In the genomic region with DNA sequence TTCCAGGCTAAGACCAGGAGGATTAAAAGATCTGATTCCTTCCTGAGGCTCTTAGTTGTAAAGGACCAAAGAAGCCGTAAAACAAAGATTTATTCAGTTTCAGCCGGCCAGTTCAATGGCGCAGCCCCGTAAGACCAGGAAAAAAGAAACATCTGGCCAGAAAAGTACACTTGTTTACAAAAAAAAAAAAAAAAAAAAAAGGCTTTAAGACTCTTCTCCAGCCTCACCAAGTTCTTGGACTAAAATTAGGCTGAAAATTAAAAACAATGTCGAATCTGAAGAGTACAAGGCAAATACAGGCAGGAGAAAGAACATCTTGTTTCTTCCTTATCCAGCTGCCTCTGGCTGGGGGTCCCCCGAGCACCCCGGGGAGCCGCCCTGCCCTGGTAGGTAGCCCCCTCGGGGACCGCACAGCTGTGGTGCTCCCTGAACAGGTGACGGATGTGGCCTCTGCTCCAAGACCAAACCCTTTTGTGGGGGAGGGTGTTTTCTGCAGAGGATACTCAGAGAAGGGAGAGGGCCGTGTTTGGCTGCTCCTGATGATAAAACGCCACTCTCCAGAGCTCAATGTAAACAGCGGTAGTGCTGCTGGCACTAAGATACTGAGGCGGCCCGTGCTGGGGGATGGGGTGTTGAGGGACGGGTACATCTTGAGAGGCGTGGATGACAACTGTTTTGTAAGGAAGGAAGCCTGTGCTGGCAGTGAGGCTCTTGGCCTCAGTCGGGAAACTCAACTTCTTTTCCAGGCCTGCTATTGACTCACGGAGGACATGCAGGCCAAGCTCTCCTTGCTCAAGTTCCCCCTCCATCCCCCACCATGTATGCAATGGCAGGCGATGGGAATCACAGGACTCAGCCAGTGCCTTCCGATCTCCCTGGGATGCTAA, we compare ENCODE assay signal across 10 cellular contexts.
DNase-seq lines count a peak whose midpoint lies in the region; ATAC-seq and TF ChIP-seq lines count a peak whose summit lies in the region.
"Had no signal": no experiment of that assay in that cellular context is flagged by ENCODE, and none has a peak within 500 bp of the region (broad histone marks: within the 10 kb centered on the region; RNA-seq: fewer than 3 reads in every experiment).

No MANE protein-coding gene starts in this region.

- in situ Hi-C loops in GM13976 (cut with MboI; ENCODE audit: low sequenced_read_pairs, unreplicated experiment), result no loop called here

- TF ChIP-seq CTCF in esophagus squamous epithelium (IDR thresholded peaks at IDR 0.05) (no peak), thyroid gland (IDR thresholded peaks at IDR 0.05) (no peak), GM13976 (IDR thresholded peaks at IDR 0.05; ENCODE audit: borderline replicate concordance, control extremely low read depth, extremely low read depth, insufficient read depth, missing control alignments) (no peak)

- H3K9me3 ChIP-seq in esophagus squamous epithelium (peaks cover 0 to 5% (median 0%) of the 10 kb centered on the region in 3 donors), mucosa of rectum (ENCODE audit: control insufficient read depth in 2 of 2, low read length in 2 of 2) (no peaks in the 10 kb centered on the region), thyroid gland (no peaks in the 10 kb centered on the region)

- H3K4me3 ChIP-seq in esophagus squamous epithelium (peak overlapping the region in 1 of 4 donors; percentile 7), mucosa of rectum (ENCODE audit: low read length in 2 of 2) (no peak overlapping the region), thyroid gland (replicated peaks in 1 of 3) (no peak overlapping the region)

- H3K36me3 ChIP-seq in esophagus squamous epithelium (no peaks in the 10 kb centered on the region), mucosa of rectum (ENCODE audit: control insufficient read depth in 2 of 2, insufficient read depth in 2 of 2, low read length in 2 of 2) (no peaks in the 10 kb centered on the region), thyroid gland (no peaks in the 10 kb centered on the region)

- H3K27ac ChIP-seq in esophagus squamous epithelium (peak overlapping the region; percentile 55 to 88 (median 80)), mucosa of rectum (ENCODE audit: low read depth in 2 of 2, low read length in 2 of 2) (peak overlapping the region; percentile 74 to 75), thyroid gland (peak overlapping the region in 2 of 3 donors; percentile 7 to 25)

- no peak for ATAC-seq in GM19452 (IDR thresholded peaks at IDR 0.05; ENCODE audit: unreplicated experiment)

- no peak for TF ChIP-seq POLR2A in esophagus squamous epithelium (IDR thresholded peaks at IDR 0.05)
- no peak for TF ChIP-seq POLR2A in thyroid gland (IDR thresholded peaks at IDR 0.05)

- DNase-seq in NCI-H187 treated with DMSO at 0.1 percent for 48 hours (lab: John Stamatoyannopoulos, UW) (peak; percentile 72), esophagus squamous epithelium (lab: John Stamatoyannopoulos, UW) (no peak), thyroid gland (peak in 1 of 2 donors; percentile 11), GM13976 (ENCODE audit: low spot score) (no peak)
- DNase-seq in stimulated activated CD4-positive, alpha-beta T cell treated with anti-CD3 and anti-CD28 coated beads, Interleukin-4, amount 100 ng/mL, for 24 hours, result no peak
- DNase-seq: KBM-7; NCI-H526; stimulated activated CD4-positive, alpha-beta T cell treated with anti-CD3 and anti-CD28 coated beads, Interleukin-2, amount 100 ng/mL, for 48 hours had no signal

- 28% methylated on average over 11 to 15 of the region's 22 CpGs for WGBS in esophagus squamous epithelium, 2 donors
- 46 to 51% methylated on average over 21 to 22 of the region's 22 CpGs for WGBS in thyroid gland, 2 donors

- no peak overlapping the region for H3K9ac ChIP-seq in mucosa of rectum (ENCODE audit: low read depth in 1 of 2, low read length in 2 of 2)

- H3K4me1 ChIP-seq in esophagus squamous epithelium (peaks cover 0 to 31% (median 21%) of the 10 kb centered on the region in 3 donors), mucosa of rectum (ENCODE audit: control insufficient read depth in 2 of 2, insufficient read depth in 2 of 2, low read length in 2 of 2) (peaks cover 0 to 11% of the 10 kb centered on the region in 2 donors), thyroid gland (no peaks in the 10 kb centered on the region)

- H3K27me3 ChIP-seq in esophagus squamous epithelium, result peaks cover 0 to 12% (median 0%) of the 10 kb centered on the region in 4 donors
- no peaks in the 10 kb centered on the region for H3K27me3 ChIP-seq in mucosa of rectum (ENCODE audit: control insufficient read depth in 2 of 2, insufficient read depth in 2 of 2, low read length in 2 of 2)
- H3K27me3 ChIP-seq in thyroid gland, result no peaks in the 10 kb centered on the region

- intact Hi-C loops in esophagus squamous epithelium (cut with DNase I) (no loop called here), thyroid gland (cut with DNase I) (no loop called here)

Comparison
In these comparisons a context has a peak if more than half of its experiments do, and no peak if none do; other contexts are left out.
1. H3K27ac ChIP-seq: peak in every context shown above with its lines; median percentile 80 in esophagus squamous epithelium; 74 in mucosa of rectum; 16 in thyroid gland.